ENCODE assay signal across 9 cellular contexts in the genomic region with DNA sequence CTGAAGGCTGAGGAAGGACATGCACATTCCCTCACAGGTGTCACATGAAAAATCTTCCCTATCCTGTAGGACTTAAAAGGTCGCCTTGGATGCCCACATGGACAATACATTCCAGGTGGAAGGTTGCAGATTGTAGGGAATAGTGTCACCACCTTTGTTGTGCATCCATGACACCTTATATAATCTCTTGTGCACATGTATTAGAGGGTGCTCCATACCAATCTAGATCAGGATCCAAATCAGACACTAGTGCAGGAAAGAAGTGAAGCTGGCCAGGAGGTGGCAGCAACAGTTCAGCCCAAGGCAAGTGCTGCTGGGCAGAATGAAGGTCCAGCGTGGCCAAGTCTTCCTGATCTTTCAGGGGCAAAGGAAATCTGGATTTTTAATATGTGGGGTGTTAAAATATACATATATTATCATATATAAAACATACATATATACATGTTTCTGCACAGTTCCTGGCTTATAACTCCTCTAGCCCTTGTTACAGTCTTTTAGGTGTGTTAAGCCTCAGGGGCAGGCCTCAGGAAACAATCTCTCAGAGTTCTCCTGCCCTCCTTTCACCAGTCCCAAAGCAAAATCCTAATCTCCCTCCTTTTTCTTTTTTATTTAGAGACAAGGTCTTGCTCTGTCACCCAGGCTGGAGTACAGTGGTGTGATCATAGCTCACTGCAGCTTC. TPM values are rescaled to one million over a fixed set of nuclear protein-coding genes. Genes with fewer than 3 reads are reported as not detected.
DNase-seq lines count a peak whose midpoint lies in the region; ATAC-seq and TF ChIP-seq lines count a peak whose summit lies in the region.
"Had no signal": no experiment of that assay in that cellular context is flagged by ENCODE, and none has a peak within 500 bp of the region (broad histone marks: within the 10 kb centered on the region; RNA-seq: fewer than 3 reads in every experiment).

No MANE protein-coding gene starts in this region.

- no peak overlapping the region for H3K4me2 ChIP-seq in OCI-LY3 (ENCODE audit: low read length)

- H2AFZ ChIP-seq in OCI-LY3 (ENCODE audit: low read depth, low read length): no peak overlapping the region

- H3K27ac ChIP-seq in OCI-LY3 (ENCODE audit: low read length) (no peak overlapping the region), gastroesophageal sphincter (no peak overlapping the region), uterus (no peak overlapping the region)

- TF ChIP-seq POLR2A in gastroesophageal sphincter (IDR thresholded peaks at IDR 0.05) (no peak), uterus (IDR thresholded peaks at IDR 0.05) (no peak)

- peaks cover 34% of the 10 kb centered on the region for H3K36me3 ChIP-seq in OCI-LY3 (replicated peaks; ENCODE audit: low read depth, low read length)
- H3K36me3 ChIP-seq in gastroesophageal sphincter: peaks cover 0 to 65% of the 10 kb centered on the region in 2 donors
- H3K36me3 ChIP-seq in uterus: no peaks in the 10 kb centered on the region

- intact Hi-C loops in activated T-helper 1 cell treated with anti-CD3 and anti-CD28 coated beads, Interleukin-12 subunit alpha, Interleukin-12 subunit beta, Interleukin-2, Interleukin-4 antibody, amounts not matched to agents 30 ng/mL and 10 ng/mL and 1 ng/mL, durations not matched to agents 14 hours and 24 hours and 36 hours (cut with micrococcal nuclease): loop anchor here (1.0 to 10.0 kb wide), 3 partner anchors 164 to 459 kb away; no protein-coding TSS in a partner anchor
- intact Hi-C loops in uterus (cut with DNase I; ENCODE audit: low total_unique reads): no loop called here

- H3K9ac ChIP-seq in OCI-LY3 (ENCODE audit: low read length): no peak overlapping the region

- DNase-seq in GF-D8 (lab: John Stamatoyannopoulos, UW) (peak; percentile 8), nucleus accumbens (lab: John Stamatoyannopoulos, UW) (peak in 52 of 56 donors; percentile 6 to 84 (median 42)), uterus (peak; percentile 42 to 51)
- peak; percentile 20 for DNase-seq in activated T-helper 1 cell treated with anti-CD3 and anti-CD28 coated beads, Interleukin-12 subunit alpha, Interleukin-12 subunit beta, Interleukin-2, Interleukin-4 antibody, amounts not matched to agents 30 ng/mL and 10 ng/mL and 1 ng/mL, durations not matched to agents 14 hours and 24 hours and 36 hours (ENCODE audit: low spot score)

- H3K27ac Mint-ChIP-seq in activated T-helper 1 cell treated with anti-CD3 and anti-CD28 coated beads, Interleukin-12 subunit alpha, Interleukin-12 subunit beta, Interleukin-2, Interleukin-4 antibody, amounts not matched to agents 30 ng/mL and 10 ng/mL and 1 ng/mL, durations not matched to agents 14 hours and 24 hours and 36 hours: no peak overlapping the region
- H3K27ac Mint-ChIP-seq: dendritic cell treated with granulocyte-macrophage colony-stimulating factor and Interleukin-4, amounts not matched to agents 40 ng/mL and 50 ng/mL, for 4 days had no signal

- peaks cover 15% of the 10 kb centered on the region for H3K36me3 Mint-ChIP-seq in activated T-helper 1 cell treated with anti-CD3 and anti-CD28 coated beads, Interleukin-12 subunit alpha, Interleukin-12 subunit beta, Interleukin-2, Interleukin-4 antibody, amounts not matched to agents 30 ng/mL and 10 ng/mL and 1 ng/mL, durations not matched to agents 14 hours and 24 hours and 36 hours (ENCODE audit: low read depth)

- H3K9me3 ChIP-seq in OCI-LY3 (ENCODE audit: insufficient read depth, low read length): no peaks in the 10 kb centered on the region
- H3K9me3 ChIP-seq in gastroesophageal sphincter: no peaks in the 10 kb centered on the region
- no peaks in the 10 kb centered on the region for H3K9me3 ChIP-seq in uterus

- H3K27me3 ChIP-seq in OCI-LY3 (ENCODE audit: low read depth, low read length) (no peaks in the 10 kb centered on the region), gastroesophageal sphincter (no peaks in the 10 kb centered on the region), uterus (no peaks in the 10 kb centered on the region)

- H3K4me3 ChIP-seq in OCI-LY3 (ENCODE audit: low read length) (no peak overlapping the region), gastroesophageal sphincter (no peak overlapping the region), uterus (no peak overlapping the region)

- no peaks in the 10 kb centered on the region for H3K27me3 Mint-ChIP-seq in activated T-helper 1 cell treated with anti-CD3 and anti-CD28 coated beads, Interleukin-12 subunit alpha, Interleukin-12 subunit beta, Interleukin-2, Interleukin-4 antibody, amounts not matched to agents 30 ng/mL and 10 ng/mL and 1 ng/mL, durations not matched to agents 14 hours and 24 hours and 36 hours (ENCODE audit: insufficient read depth)
- H3K27me3 Mint-ChIP-seq: dendritic cell treated with granulocyte-macrophage colony-stimulating factor and Interleukin-4, amounts not matched to agents 40 ng/mL and 50 ng/mL, for 4 days had no signal

- H3K4me1 ChIP-seq in OCI-LY3 (ENCODE audit: low read length): no peaks in the 10 kb centered on the region
- no peaks in the 10 kb centered on the region for H3K4me1 ChIP-seq in gastroesophageal sphincter
- no peaks in the 10 kb centered on the region for H3K4me1 ChIP-seq in uterus

- peak; percentile 83 for TF ChIP-seq CTCF in OCI-LY3 (IDR thresholded peaks at IDR 0.05; ENCODE audit: low read depth, low read length)
- TF ChIP-seq CTCF in gastroesophageal sphincter (IDR thresholded peaks at IDR 0.05): peak; percentile 24 to 64 (median 40)
- peak; percentile 47 to 54 (median 50) for TF ChIP-seq CTCF in uterus (IDR thresholded peaks at IDR 0.05)

- no peaks in the 10 kb centered on the region for H4K20me1 ChIP-seq in OCI-LY3 (ENCODE audit: insufficient read depth, low read length)

- no peaks in the 10 kb centered on the region for H3K79me2 ChIP-seq in OCI-LY3 (ENCODE audit: low read length)

- H3K4me1 Mint-ChIP-seq in activated T-helper 1 cell treated with anti-CD3 and anti-CD28 coated beads, Interleukin-12 subunit alpha, Interleukin-12 subunit beta, Interleukin-2, Interleukin-4 antibody, amounts not matched to agents 30 ng/mL and 10 ng/mL and 1 ng/mL, durations not matched to agents 14 hours and 24 hours and 36 hours (ENCODE audit: low read depth): peaks cover 9% of the 10 kb centered on the region

- H3K4me3 Mint-ChIP-seq in activated T-helper 1 cell treated with anti-CD3 and anti-CD28 coated beads, Interleukin-12 subunit alpha, Interleukin-12 subunit beta, Interleukin-2, Interleukin-4 antibody, amounts not matched to agents 30 ng/mL and 10 ng/mL and 1 ng/mL, durations not matched to agents 14 hours and 24 hours and 36 hours: no peak overlapping the region
- H3K4me3 Mint-ChIP-seq: dendritic cell treated with granulocyte-macrophage colony-stimulating factor and Interleukin-4, amounts not matched to agents 40 ng/mL and 50 ng/mL, for 4 days had no signal

- no peak for TF ChIP-seq EP300 in gastroesophageal sphincter (IDR thresholded peaks at IDR 0.05)

- ATAC-seq in HG03432 (IDR thresholded peaks at IDR 0.05; ENCODE audit: unreplicated experiment) (peak; percentile 64), gastroesophageal sphincter (peak; percentile 59), GM19324 (IDR thresholded peaks at IDR 0.05; ENCODE audit: low FRiP score, unreplicated experiment) (no peak)

- WGBS in gastroesophageal sphincter (ENCODE audit: low coverage in 1 of 2), 2 donors: 50 to 57% methylated on average over 2 of the region's 2 CpGs

- no peaks in the 10 kb centered on the region for H3K9me3 Mint-ChIP-seq in activated T-helper 1 cell treated with anti-CD3 and anti-CD28 coated beads, Interleukin-12 subunit alpha, Interleukin-12 subunit beta, Interleukin-2, Interleukin-4 antibody, amounts not matched to agents 30 ng/mL and 10 ng/mL and 1 ng/mL, durations not matched to agents 14 hours and 24 hours and 36 hours
- H3K9me3 Mint-ChIP-seq: dendritic cell treated with granulocyte-macrophage colony-stimulating factor and Interleukin-4, amounts not matched to agents 40 ng/mL and 50 ng/mL, for 4 days had no signal

RNA-seq across cellular contexts. Expression of a gene that starts 16.6 kb away (rescaled TPM):
- 26.6 and 27.3 TPM in 2 replicates for total RNA-seq in activated T-helper 1 cell treated with anti-CD3 and anti-CD28 coated beads, Interleukin-12 subunit alpha, Interleukin-12 subunit beta, Interleukin-2, Interleukin-4 antibody, amounts not matched to agents 30 ng/mL and 10 ng/mL and 1 ng/mL, durations not matched to agents 14 hours and 24 hours and 36 hours
- total RNA-seq in gastroesophageal sphincter (10 to 100 TPM; 13.9 to 21.3 (median 15.0) TPM), uterus (10 to 100 TPM; 20.7 to 78.2 (median 45.2) TPM)

RNA-seq across cellular contexts. Expression of a gene that starts 16.9 kb away (rescaled TPM):
- 44.2 TPM in 2 replicates for total RNA-seq in activated T-helper 1 cell treated with anti-CD3 and anti-CD28 coated beads, Interleukin-12 subunit alpha, Interleukin-12 subunit beta, Interleukin-2, Interleukin-4 antibody, amounts not matched to agents 30 ng/mL and 10 ng/mL and 1 ng/mL, durations not matched to agents 14 hours and 24 hours and 36 hours
- total RNA-seq in gastroesophageal sphincter: 100 to 1,000 TPM in 1 of 4 donors, 10 to 100 TPM in 3; 17.1 to 118 (median 39.1) TPM
- total RNA-seq in uterus: 10 to 100 TPM in 3 of 4 donors, under 1 TPM in 1; 0.59 to 76.8 (median 27.5) TPM

RNA-seq across cellular contexts. Expression of a gene that starts 41.3 kb away (rescaled TPM):
- 91.7 and 99.5 TPM in 2 replicates for total RNA-seq in activated T-helper 1 cell treated with anti-CD3 and anti-CD28 coated beads, Interleukin-12 subunit alpha, Interleukin-12 subunit beta, Interleukin-2, Interleukin-4 antibody, amounts not matched to agents 30 ng/mL and 10 ng/mL and 1 ng/mL, durations not matched to agents 14 hours and 24 hours and 36 hours
- 100 to 1,000 TPM in 3 of 4 donors, 10 to 100 TPM in 1; 79.5 to 243 (median 143) TPM for total RNA-seq in gastroesophageal sphincter
- total RNA-seq in uterus: 100 to 1,000 TPM; 187 to 265 (median 234) TPM

RNA-seq across cellular contexts. Expression of a gene that starts 57.7 kb away (rescaled TPM):
- 63.1 and 63.3 TPM in 2 replicates for total RNA-seq in activated T-helper 1 cell treated with anti-CD3 and anti-CD28 coated beads, Interleukin-12 subunit alpha, Interleukin-12 subunit beta, Interleukin-2, Interleukin-4 antibody, amounts not matched to agents 30 ng/mL and 10 ng/mL and 1 ng/mL, durations not matched to agents 14 hours and 24 hours and 36 hours
- total RNA-seq in gastroesophageal sphincter (10 to 100 TPM in 3 of 4 donors, 1 to 10 TPM in 1; 8.6 to 25.4 (median 11.4) TPM), uterus (10 to 100 TPM in 3 of 4 donors, 1 to 10 TPM in 1; 3.5 to 53.3 (median 22.6) TPM)
